Comparison of ENCODE assay signal across 10 cellular contexts in genomic region chr1:184199797-184200170, GRCh38.
DNase-seq lines count a peak whose midpoint lies in the region.
"Had no signal": no experiment of that assay in that cellular context is flagged by ENCODE, and none has a peak within 500 bp of the region (broad histone marks: within the 10 kb centered on the region; RNA-seq: fewer than 3 reads in every experiment).

No MANE protein-coding gene starts in this region.

- H3K79me1 ChIP-seq in mesenchymal stem cell (replicated peaks; ENCODE audit: low read length, poor library complexity, severe bottlenecking) = no peaks in the 10 kb centered on the region

- in situ Hi-C loops in SK-MEL-5 (cut with HindIII; ENCODE audit: low pct_unique_long_range_greater_than_20kb, low sequenced_read_pairs) = no loop called here

- H2BK12ac ChIP-seq in mesenchymal stem cell (ENCODE audit: low read length in 2 of 2) = peak overlapping the region in 1 of 2 experiments; percentile 55

- no peak overlapping the region for H2BK120ac ChIP-seq in mesenchymal stem cell (ENCODE audit: low read depth, low read length)

- H3K27ac ChIP-seq in mesenchymal stem cell (ENCODE audit: low read length, poor library complexity, severe bottlenecking) = no peak overlapping the region
- H3K27ac ChIP-seq: BLaER1 had no signal

- H3K36me3 ChIP-seq in mesenchymal stem cell (ENCODE audit: control insufficient read depth in 1 of 2, insufficient read depth in 2 of 2, low read depth in 1 of 2, low read length in 2 of 2) (no peaks in the 10 kb centered on the region), neuron (ENCODE audit: insufficient read depth, low read length) (no peaks in the 10 kb centered on the region)
- H3K36me3 ChIP-seq: BLaER1 had no signal

- H2AFZ ChIP-seq in mesenchymal stem cell (ENCODE audit: low read depth, low read length) (no peak overlapping the region), neuron (ENCODE audit: low read depth, low read length) (peak overlapping the region; percentile 70)

- no peak overlapping the region for H3K18ac ChIP-seq in mesenchymal stem cell (ENCODE audit: low read depth in 1 of 2, low read length in 2 of 2)

- no peak overlapping the region for H3K9ac ChIP-seq in mesenchymal stem cell (ENCODE audit: low read length)
- H3K9ac ChIP-seq: BLaER1 had no signal

- H3K23ac ChIP-seq in mesenchymal stem cell (ENCODE audit: low read length in 2 of 2) = no peak overlapping the region

- H3K27me3 ChIP-seq in mesenchymal stem cell (ENCODE audit: control insufficient read depth in 1 of 2, insufficient read depth in 1 of 2, low read length in 2 of 2) = no peaks in the 10 kb centered on the region
- H3K27me3 ChIP-seq in neuron (ENCODE audit: insufficient read depth, low read length) = no peaks in the 10 kb centered on the region
- H3K27me3 ChIP-seq: BLaER1 had no signal

- no peak overlapping the region for H3K4ac ChIP-seq in mesenchymal stem cell (ENCODE audit: low read depth in 1 of 2, low read length in 2 of 2)

- H3K4me2 ChIP-seq in mesenchymal stem cell (ENCODE audit: low read length, poor library complexity, severe bottlenecking) = no peak overlapping the region
- H3K4me2 ChIP-seq: BLaER1 had no signal

- no peak overlapping the region for H2BK5ac ChIP-seq in mesenchymal stem cell (ENCODE audit: low read depth, low read length, poor library complexity, severe bottlenecking)

- H4K8ac ChIP-seq in mesenchymal stem cell (ENCODE audit: low read length) = no peak overlapping the region

- H3K4me3 ChIP-seq in mesenchymal stem cell (ENCODE audit: insufficient read depth in 1 of 2, low read depth in 1 of 2, low read length in 2 of 2) (no peak overlapping the region), neuron (ENCODE audit: low read length) (no peak overlapping the region)
- H3K4me3 ChIP-seq: BLaER1 had no signal

- peak; percentile 57 for DNase-seq in SK-MEL-5 (ENCODE audit: low read depth, low spot score)
- DNase-seq in mesenchymal stem cell = no peak
- DNase-seq in D341Med (ENCODE audit: low spot score) = no peak
- DNase-seq in NCI-H146 treated with DMSO at 0.1 percent for 48 hours (lab: John Stamatoyannopoulos, UW; ENCODE audit: unreplicated experiment) = no peak
- DNase-seq in NCI-H2171 (lab: John Stamatoyannopoulos, UW) = no peak
- no peak for DNase-seq in cerebellum (ENCODE audit: low spot score)
- DNase-seq: DMS 273 treated with DMSO at 0.1 percent for 48 hours, KBM-7 had no signal

- peak overlapping the region; percentile 23 for H2AK5ac ChIP-seq in mesenchymal stem cell (ENCODE audit: low read length, severe bottlenecking)

- 95% methylated on average over 3 of the region's 3 CpGs for WGBS in mesenchymal stem cell

- no peak overlapping the region for H4K91ac ChIP-seq in mesenchymal stem cell (ENCODE audit: low read length)

- H3K14ac ChIP-seq in mesenchymal stem cell (ENCODE audit: low read length in 2 of 2) = no peak overlapping the region

- H3K9me3 ChIP-seq in mesenchymal stem cell (ENCODE audit: control insufficient read depth, low read length) (no peaks in the 10 kb centered on the region), neuron (ENCODE audit: low read length) (no peaks in the 10 kb centered on the region)
- H3K9me3 ChIP-seq: BLaER1 had no signal

- H3K4me1 ChIP-seq in mesenchymal stem cell (ENCODE audit: control insufficient read depth, insufficient read depth, low read depth, low read length) (peaks cover 4% of the 10 kb centered on the region), neuron (ENCODE audit: insufficient read depth, low read length) (peaks cover 11% of the 10 kb centered on the region)
- H3K4me1 ChIP-seq: BLaER1 had no signal

- H2BK15ac ChIP-seq in mesenchymal stem cell (ENCODE audit: low read depth, poor library complexity, severe bottlenecking) = no peak overlapping the region
